In genomic region chr17:51260960-51261958, GRCh38 we compare ENCODE assay signal across 8 cellular contexts. TPM values are rescaled to one million over a fixed set of nuclear protein-coding genes. Genes with fewer than 3 reads are reported as not detected.
DNase-seq lines count a peak whose midpoint lies in the region; ATAC-seq, FAIRE-seq and TF ChIP-seq lines count a peak whose summit lies in the region.

No MANE protein-coding gene starts in this region.

- peak overlapping the region; percentile 88 for H3K4me3 Mint-ChIP-seq in activated CD8-positive, alpha-beta T cell treated with anti-CD3 and anti-CD28 coated beads, Interleukin-2, amount 10 ng/mL, durations not matched to agents 7 days and 5 days

- H4K20me1 ChIP-seq in H1 (replicated peaks in 1 of 2; ENCODE audit: control insufficient read depth in 1 of 2, insufficient read depth in 2 of 2, low read length in 2 of 2), result peaks cover 15 to 23% of the 10 kb centered on the region in 2 experiments

- peak overlapping the region; percentile 100 for H2BK5ac ChIP-seq in H1 (ENCODE audit: low read depth, low read length)

- H2AK5ac ChIP-seq in H1 (ENCODE audit: low read depth, low read length), result no peak overlapping the region

- peaks cover 44% of the 10 kb centered on the region for H3K36me3 Mint-ChIP-seq in activated CD8-positive, alpha-beta T cell treated with anti-CD3 and anti-CD28 coated beads, Interleukin-2, amount 10 ng/mL, durations not matched to agents 7 days and 5 days (ENCODE audit: low read depth)

- no peak overlapping the region for H2AFZ ChIP-seq in H1 (ENCODE audit: low read length)

- no peak overlapping the region for H3K23ac ChIP-seq in H1 (ENCODE audit: insufficient read length)

- peaks cover 50 to 83% of the 10 kb centered on the region in 2 experiments for H3K79me2 ChIP-seq in H1 (ENCODE audit: control insufficient read depth in 1 of 2, insufficient read depth in 2 of 2, low read length in 2 of 2)

- peak in 1 of 2 experiments; percentile 3; a peak in 2 of 3 replicates for TF ChIP-seq POLR2A in H1 (IDR thresholded peaks at IDR 0.05; ENCODE audit: control extremely low read depth in 1 of 2, low read depth in 2 of 2, low read length in 2 of 2)

- peak overlapping the region; percentile 86 to 98 (median 94) for H3K9ac ChIP-seq in H1 (replicated peaks in 1 of 4; ENCODE audit: extremely low read depth in 1 of 4, low read depth in 3 of 4, low read length in 3 of 4)

- CTCF ChIA-PET in activated CD8-positive, alpha-beta T cell treated with anti-CD3 and anti-CD28 coated beads, Interleukin-2, amount 10 ng/mL, durations not matched to agents 7 days and 5 days (lab: Charles Lee), result interaction anchor here (0.7 to 1.7 kb wide), 3 partner anchors 10 to 108 kb away, joined by 3 to 5 read pairs (median 3); partner anchors contain the start of gene NME1
- CTCF ChIA-PET in H1 (lab: Charles Lee; ENCODE audit: partially characterized antibody), result interaction anchor here (0.6 kb wide), 1 partner anchor 101 kb away, joined by 3 read pairs; no protein-coding TSS in a partner anchor

- peaks cover 55% of the 10 kb centered on the region for H3K4me1 Mint-ChIP-seq in activated CD8-positive, alpha-beta T cell treated with anti-CD3 and anti-CD28 coated beads, Interleukin-2, amount 10 ng/mL, durations not matched to agents 7 days and 5 days (ENCODE audit: low read depth)

- H3K23me2 ChIP-seq in H1 (ENCODE audit: low read depth, low read length), result peaks cover 13% of the 10 kb centered on the region

- DNase-seq in AG08396 (ENCODE audit: low spot score) (peak; percentile 71), NCI-H510A treated with DMSO at 0.1 percent for 48 hours (lab: John Stamatoyannopoulos, UW) (peak; percentile 84), H1 (ENCODE audit: low read depth in 1 of 2, low spot score in 2 of 2) (peak; percentile 47 to 90), mesenteric fat pad (ENCODE audit: low spot score) (peak; percentile 90)
- peak; percentile 81 for DNase-seq in activated CD8-positive, alpha-beta T cell treated with anti-CD3 and anti-CD28 coated beads, Interleukin-2, amount 10 ng/mL, durations not matched to agents 7 days and 5 days
- peak; percentile 62 to 68 for DNase-seq in stimulated activated CD8-positive, alpha-beta memory T cell treated with anti-CD3 and anti-CD28 coated beads, Interleukin-15, amount 100 ng/mL, for 4 hours (ENCODE audit: low read depth in 2 of 2)

- H4K8ac ChIP-seq in H1 (ENCODE audit: extremely low read depth, insufficient read depth, low read length), result peak overlapping the region; percentile 98; the same call in 1 of the 2 replicates

- H3K9me3 Mint-ChIP-seq in activated CD8-positive, alpha-beta T cell treated with anti-CD3 and anti-CD28 coated beads, Interleukin-2, amount 10 ng/mL, durations not matched to agents 7 days and 5 days (ENCODE audit: insufficient read depth), result no peaks in the 10 kb centered on the region

- no peak for TF ChIP-seq EP300 in H1 (IDR thresholded peaks at IDR 0.05; ENCODE audit: borderline replicate concordance in 1 of 2, low read depth in 2 of 2, low read length in 2 of 2)

- peak overlapping the region; percentile 99 for H3K27ac Mint-ChIP-seq in activated CD8-positive, alpha-beta T cell treated with anti-CD3 and anti-CD28 coated beads, Interleukin-2, amount 10 ng/mL, durations not matched to agents 7 days and 5 days

- no peak overlapping the region for H2BK120ac ChIP-seq in H1 (replicated peaks; ENCODE audit: low read depth, low read length)

- peaks cover 1 to 6% (median 3%) of the 10 kb centered on the region in 4 experiments; a peak in 3 of 7 replicates for H3K4me1 ChIP-seq in H1 (replicated peaks in 1 of 4; ENCODE audit: control insufficient read depth in 3 of 4, insufficient read depth in 4 of 4, low read length in 3 of 4)

- peaks cover 11% of the 10 kb centered on the region; the same call in 1 of the 2 replicates for H3K79me1 ChIP-seq in H1 (ENCODE audit: low read depth, low read length)

- H3K14ac ChIP-seq in H1 (ENCODE audit: insufficient read length), result peak overlapping the region; percentile 92

- no peaks in the 10 kb centered on the region for H3K27me3 ChIP-seq in H1 (replicated peaks in 1 of 4; ENCODE audit: control insufficient read depth in 3 of 4, extremely low read depth in 1 of 4, insufficient read depth in 3 of 4, low read length in 3 of 4)

- H3K4ac ChIP-seq in H1 (replicated peaks; ENCODE audit: insufficient read length, low read depth, low read length), result no peak overlapping the region

- no peak for TF ChIP-seq RAD21 in H1 (IDR thresholded peaks at IDR 0.05 in 1 of 2, conservative IDR thresholded peaks at IDR 0.05 in 1 of 2; ENCODE audit: low read depth in 2 of 2, low read length in 2 of 2)

- H2BK20ac ChIP-seq in H1 (ENCODE audit: low read length), result no peak overlapping the region

- no peak for TF ChIP-seq CTCF in H1 (IDR thresholded peaks at IDR 0.05; ENCODE audit: control extremely low read depth in 1 of 3, insufficient read depth in 1 of 3, low read depth in 1 of 3, low read length in 3 of 3)

- peaks cover 6 to 45% (median 13%) of the 10 kb centered on the region in 4 experiments; a peak in 7 of 8 replicates for H3K36me3 ChIP-seq in H1 (ENCODE audit: control insufficient read depth in 2 of 4, insufficient read depth in 4 of 4, low read length in 3 of 4)

- ATAC-seq in GM18870 (IDR thresholded peaks at IDR 0.05; ENCODE audit: unreplicated experiment) (peak; percentile 30), HG03103 (IDR thresholded peaks at IDR 0.05; ENCODE audit: low read depth, unreplicated experiment) (peak; percentile 42)
- peak; percentile 69 for ATAC-seq in activated CD8-positive, alpha-beta T cell treated with anti-CD3 and anti-CD28 coated beads, Interleukin-2, amount 10 ng/mL, durations not matched to agents 7 days and 5 days

- no peaks in the 10 kb centered on the region for H3K9me3 ChIP-seq in H1 (ENCODE audit: insufficient read depth in 2 of 2, low read depth in 1 of 2, low read length in 1 of 2)

- no peaks in the 10 kb centered on the region for H3K27me3 Mint-ChIP-seq in activated CD8-positive, alpha-beta T cell treated with anti-CD3 and anti-CD28 coated beads, Interleukin-2, amount 10 ng/mL, durations not matched to agents 7 days and 5 days (ENCODE audit: low read depth)

- no peak overlapping the region for H4K91ac ChIP-seq in H1 (replicated peaks; ENCODE audit: insufficient read length, low read length)

- FAIRE-seq in H1 (lab: Jason Lieb, UNC), result no peak

- H3K27ac ChIP-seq in H1 (ENCODE audit: low read depth, low read length), result peak overlapping the region; percentile 93

- POLR2A ChIA-PET in activated CD8-positive, alpha-beta T cell treated with anti-CD3 and anti-CD28 coated beads, Interleukin-2, amount 10 ng/mL, durations not matched to agents 7 days and 5 days (lab: Charles Lee), result interaction anchor here (1.1 to 2.3 kb wide), 4 partner anchors 12 to 141 kb away, joined by 4 to 8 read pairs (median 4); partner anchors contain the start of genes NME1 and SPAG9
- POLR2A ChIA-PET in H1 (lab: Charles Lee; ENCODE audit: partially characterized antibody), result interaction anchor here (0.6 to 6.2 kb wide), 11 partner anchors 10 to 202 kb away, joined by 3 to 43 read pairs (median 3); partner anchors contain the start of gene NME2

- H3K18ac ChIP-seq in H1 (ENCODE audit: extremely low read depth, low read length), result no peak overlapping the region

- no peak overlapping the region for H4K5ac ChIP-seq in H1 (ENCODE audit: insufficient read length, low read depth, low read length)

- peak overlapping the region; percentile 94; the same call in 1 of the 2 replicates for H2BK12ac ChIP-seq in H1 (ENCODE audit: low read depth, low read length)

- no peak overlapping the region for H3K56ac ChIP-seq in H1 (replicated peaks; ENCODE audit: insufficient read length, low read depth, low read length)

- H3K4me2 ChIP-seq in H1 (ENCODE audit: insufficient read depth in 1 of 2, low read depth in 2 of 2, low read length in 2 of 2), result peak overlapping the region; percentile 80 to 92

- H2BK15ac ChIP-seq in H1 (ENCODE audit: low read length), result no peak overlapping the region

- WGBS in H1 (ENCODE audit: extremely low coverage in 1 of 2, insufficient coverage in 1 of 2, insufficient read length in 1 of 2, insufficient replicate concordance in 2 of 2, low coverage in 1 of 2, low lambda C conversion rate in 2 of 2, missing lambda C conversion rate in 1 of 2), 2 experiments, result 24% methylated on average over 26 of the region's 52 CpGs; no CpG with 5 or more reads in 1 of the 2 experiments

- H3K4me3 ChIP-seq in H1 (ENCODE audit: extremely low read depth in 1 of 4, insufficient read depth in 2 of 4, low read depth in 3 of 4, low read length in 4 of 4), result peak overlapping the region; percentile 83 to 96 (median 92)

TF ChIP-seq in H1, 55 proteins besides CTCF, POLR2A, EP300 and RAD21 (continues in another document):
- no peak for TF ChIP-seq SRF (IDR thresholded peaks at IDR 0.05; ENCODE audit: low read depth, low read length)
- no peak for TF ChIP-seq ZNF274 (IDR thresholded peaks at IDR 0.05; ENCODE audit: borderline replicate concordance, extremely low read depth, low read length)
- TF ChIP-seq RNF2 (IDR thresholded peaks at IDR 0.05; ENCODE audit: borderline replicate concordance, low read depth, low read length, missing control alignments, poor library complexity, severe bottlenecking), result no peak

RNA-seq across cellular contexts. Expression of gene UTP18, which starts 0.9 kb away (rescaled TPM):
- total RNA-seq in activated CD8-positive, alpha-beta T cell treated with anti-CD3 and anti-CD28 coated beads, Interleukin-2, amount 10 ng/mL, durations not matched to agents 7 days and 5 days, result 10 to 100 TPM; 47.4 to 52.1 TPM
- 79.6 and 85.7 TPM in 2 replicates for total RNA-seq in H1 (2021; fragmentation: NEBNext Ultra II Directional; extraction: Animal tissue kit (Norgen Biotek cat#: 25700))
- 11.3 and 17.9 TPM in 2 replicates for polyA plus RNA-seq in H1 (2011; rRNA removed)
- polyA plus RNA-seq in H1 (2011; cell fraction: cytosol; rRNA removed), result 35.0 TPM
- 8.4 TPM for polyA plus RNA-seq in H1 (2011; cell fraction: nucleus; rRNA removed)
- polyA plus RNA-seq in H1 (2012, experiment 1 of 2), result 51.7 to 77.2 TPM (median 55.6 TPM) in 4 replicates
- 15.4 TPM for polyA plus RNA-seq in H1 (2012, experiment 2 of 2)
- polyA plus RNA-seq in H1 (2013, experiment 1 of 2), result 55.7 TPM
- 56.7 TPM for polyA plus RNA-seq in H1 (2013, experiment 2 of 2)
- 14.1 and 17.6 TPM in 2 replicates for polyA minus RNA-seq in H1 (2011; rRNA and poly(A)+ RNA removed)
- polyA minus RNA-seq in H1 (2011; cell fraction: cytosol; rRNA and poly(A)+ RNA removed), result 15.3 TPM
- 19.3 TPM for polyA minus RNA-seq in H1 (2011; cell fraction: nucleus; rRNA and poly(A)+ RNA removed)
- 21.5 TPM for total RNA-seq in mesenteric fat pad

RNA-seq across cellular contexts. Expression of gene MBTD1, which starts 1.4 kb away (rescaled TPM):
- 10 to 100 TPM; 10.4 to 11.4 TPM for total RNA-seq in activated CD8-positive, alpha-beta T cell treated with anti-CD3 and anti-CD28 coated beads, Interleukin-2, amount 10 ng/mL, durations not matched to agents 7 days and 5 days
- 51.4 TPM in 2 replicates for total RNA-seq in H1 (2021; fragmentation: NEBNext Ultra II Directional; extraction: Animal tissue kit (Norgen Biotek cat#: 25700))
- 10.9 and 20.3 TPM in 2 replicates for polyA plus RNA-seq in H1 (2011; rRNA removed)
- 22.4 TPM for polyA plus RNA-seq in H1 (2011; cell fraction: cytosol; rRNA removed)
- polyA plus RNA-seq in H1 (2011; cell fraction: nucleus; rRNA removed), result 9.3 TPM
- 17.7 to 36.7 TPM (median 25.0 TPM) in 4 replicates for polyA plus RNA-seq in H1 (2012, experiment 1 of 2)
- 1.8 TPM for polyA plus RNA-seq in H1 (2012, experiment 2 of 2)
- 21.6 TPM for polyA plus RNA-seq in H1 (2013, experiment 1 of 2)
- 20.7 TPM for polyA plus RNA-seq in H1 (2013, experiment 2 of 2)
- polyA minus RNA-seq in H1 (2011; rRNA and poly(A)+ RNA removed), result 31.9 and 42.1 TPM in 2 replicates
- 22.8 TPM for polyA minus RNA-seq in H1 (2011; cell fraction: cytosol; rRNA and poly(A)+ RNA removed)
- polyA minus RNA-seq in H1 (2011; cell fraction: nucleus; rRNA and poly(A)+ RNA removed), result 49.7 TPM
- total RNA-seq in mesenteric fat pad, result 9.3 TPM

Comparison
In these comparisons a context has a peak if more than half of its experiments do, and no peak if none do; other contexts are left out.
1. Peak in every context shown above with its lines: DNase-seq, ATAC-seq, H3K4me3 ChIP-seq and H3K27ac ChIP-seq.